8 cellular contexts compared by ENCODE assay signal in genomic region chr1:155063550-155064108, GRCh38. TPM values are rescaled to one million over a fixed set of nuclear protein-coding genes. Genes with fewer than 3 reads are reported as not detected.
DNase-seq lines count a peak whose midpoint lies in the region; ATAC-seq and TF ChIP-seq lines count a peak whose summit lies in the region.

Gene EFNA4 (plus strand): TSS chr1:155063740. CDS start chr1:155063824, 84 bp downstream.

- in situ Hi-C loops in KBM-7 (cut with MboI; ENCODE audit: low pct_unique_long_range_greater_than_20kb, low sequenced_read_pairs), result no loop called here

- peaks cover 21% of the 10 kb centered on the region for H3K4me1 ChIP-seq in SJSA1 (replicated peaks)
- peaks cover 0 to 47% (median 23%) of the 10 kb centered on the region in 3 donors for H3K4me1 ChIP-seq in gastroesophageal sphincter
- H3K4me1 ChIP-seq in thoracic aorta (ENCODE audit: control insufficient read depth in 1 of 2, low read depth in 2 of 2), result peaks cover 18 to 35% of the 10 kb centered on the region in 2 donors

- H3K27me3 ChIP-seq in SJSA1 (replicated peaks) (no peaks in the 10 kb centered on the region), gastroesophageal sphincter (no peaks in the 10 kb centered on the region), thoracic aorta (replicated peaks; ENCODE audit: insufficient read depth) (no peaks in the 10 kb centered on the region)

- TF ChIP-seq CTCF in gastroesophageal sphincter (IDR thresholded peaks at IDR 0.05) (no peak), thoracic aorta (IDR thresholded peaks at IDR 0.05) (no peak)

- no peak for TF ChIP-seq POLR2A in gastroesophageal sphincter (IDR thresholded peaks at IDR 0.05)

- H3K36me3 ChIP-seq in SJSA1 (no peaks in the 10 kb centered on the region), gastroesophageal sphincter (peaks cover 0 to 44% of the 10 kb centered on the region in 2 donors), thoracic aorta (peaks cover 5% of the 10 kb centered on the region)

- peak within 1 kb of the TSS; percentile 87 for H3K4me3 ChIP-seq in SJSA1
- peak within 1 kb of the TSS; percentile 44 to 85 for H3K4me3 ChIP-seq in gastroesophageal sphincter
- peak within 1 kb of the TSS; percentile 96 for H3K4me3 ChIP-seq in thoracic aorta

- TF ChIP-seq EP300 in gastroesophageal sphincter (IDR thresholded peaks at IDR 0.05), result no peak

- DNase-seq in DMS53 treated with DMSO at 0.1 percent for 48 hours (lab: John Stamatoyannopoulos, UW; ENCODE audit: unreplicated experiment), result peak; percentile 75
- peak; percentile 98 for DNase-seq in KBM-7
- peak; percentile 80 for DNase-seq in SJSA1 (ENCODE audit: low read depth in 1 of 2, low spot score in 2 of 2)
- DNase-seq in activated naive CD4-positive, alpha-beta T cell (lab: John Stamatoyannopoulos, UW), result peak; percentile 41 to 79 (median 60)
- peak in 40 of 56 donors; percentile 13 to 80 (median 45) for DNase-seq in nucleus accumbens (lab: John Stamatoyannopoulos, UW)
- DNase-seq in thoracic aorta (ENCODE audit: low spot score), result no peak

- H3K9me3 ChIP-seq in SJSA1 (replicated peaks) (0 out of 2 replicates have a peak, but pooled peaks cover 2% of the 10 kb centered on the region), gastroesophageal sphincter (no peaks in the 10 kb centered on the region), thoracic aorta (no peaks in the 10 kb centered on the region)

- ATAC-seq in GM21515 (IDR thresholded peaks at IDR 0.05; ENCODE audit: unreplicated experiment) (peak; percentile 64), gastroesophageal sphincter (peak; percentile 88), thoracic aorta (ENCODE audit: insufficient number of reproducible peaks, low FRiP score, low read depth) (peak; percentile 60)

- no peak within 1 kb of the TSS for H3K27ac ChIP-seq in SJSA1
- peak within 1 kb of the TSS in 3 of 4 donors; percentile 77 to 85 (median 81) for H3K27ac ChIP-seq in gastroesophageal sphincter
- H3K27ac ChIP-seq in thoracic aorta, result peak within 1 kb of the TSS in 1 of 2 donors; percentile 17

- whole genome bisulfite sequencing in gastroesophageal sphincter (ENCODE audit: low coverage in 1 of 2), 2 donors, result 0 to 2% methylated on average over 10 to 13 of the region's 57 CpGs

RNA-seq across cellular contexts. Expression of gene EFNA4, which starts in this region (rescaled TPM):
- 4.7 and 4.8 TPM in 2 replicates for total RNA-seq in SJSA1 (2014; rRNA removed; shearing (Covaris generic))
- total RNA-seq in gastroesophageal sphincter (1 to 10 TPM in 3 of 4 donors, under 1 TPM in 1; 0.81 to 5.8 (median 2.3) TPM), thoracic aorta (1 to 10 TPM; 1.9 to 2.8 TPM)
